12 cellular contexts compared by ENCODE assay signal in the genomic region with DNA sequence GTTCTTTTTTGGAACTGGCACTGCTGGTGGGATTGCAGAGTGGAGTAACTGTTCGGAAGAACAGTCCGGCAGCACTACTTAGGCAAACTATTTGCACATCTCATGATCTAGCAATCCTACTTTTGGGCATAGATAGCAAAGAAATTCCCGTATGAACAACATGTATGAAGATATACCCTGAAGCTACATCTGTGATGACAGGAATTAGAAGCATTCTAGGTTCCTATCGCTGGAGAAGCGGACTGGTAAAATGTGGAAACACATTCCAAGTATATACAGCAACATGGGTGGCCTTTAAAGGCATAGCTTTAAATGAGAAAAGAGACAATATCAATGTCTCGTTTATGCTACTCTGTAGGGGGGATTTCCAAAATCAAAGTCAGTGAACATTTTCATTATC. TPM values are rescaled to one million over a fixed set of nuclear protein-coding genes. Genes with fewer than 3 reads are reported as not detected.
DNase-seq lines count a peak whose midpoint lies in the region; ATAC-seq and TF ChIP-seq lines count a peak whose summit lies in the region.
"Had no signal": no experiment of that assay in that cellular context is flagged by ENCODE, and none has a peak within 500 bp of the region (broad histone marks: within the 10 kb centered on the region; RNA-seq: fewer than 3 reads in every experiment).

No MANE protein-coding gene starts in this region.

- in situ Hi-C loops in IMR-90 (cut with MboI; ENCODE audit: low sequenced_read_pairs): loop anchor here (25.0 kb wide), 1 partner anchor 220 kb away; the partner anchor contains the start of gene LAP3

- H3K9me3 ChIP-seq in BE2C: no peaks in the 10 kb centered on the region
- no peaks in the 10 kb centered on the region for H3K9me3 ChIP-seq in IMR-90 (ENCODE audit: control insufficient read depth, insufficient read depth, low read length)

- peaks cover 39% of the 10 kb centered on the region for H3K36me3 ChIP-seq in BE2C
- peaks cover 19% of the 10 kb centered on the region for H3K36me3 ChIP-seq in IMR-90 (ENCODE audit: control insufficient read depth, insufficient read depth, low read length)

- POLR2A ChIA-PET in IMR-90 (lab: Charles Lee; ENCODE audit: unreplicated experiment): no interaction called here

- H3K4me3 Mint-ChIP-seq in central memory CD8-positive, alpha-beta T cell: peak overlapping the region; percentile 96
- H3K4me3 Mint-ChIP-seq in natural killer cell: peak overlapping the region; percentile 94

- no peak for TF ChIP-seq RAD21 in IMR-90 (IDR thresholded peaks at IDR 0.05; ENCODE audit: low read length)

- no peaks in the 10 kb centered on the region for H3K27me3 Mint-ChIP-seq in central memory CD8-positive, alpha-beta T cell
- no peaks in the 10 kb centered on the region for H3K27me3 Mint-ChIP-seq in natural killer cell (ENCODE audit: low read depth in 2 of 2)

- H3K79me1 ChIP-seq in IMR-90 (ENCODE audit: low read depth in 1 of 2, low read length in 2 of 2): peaks cover 19 to 31% of the 10 kb centered on the region in 2 experiments

- peaks cover 37% of the 10 kb centered on the region for H3K36me3 Mint-ChIP-seq in central memory CD8-positive, alpha-beta T cell (ENCODE audit: insufficient read depth)
- no peaks in the 10 kb centered on the region for H3K36me3 Mint-ChIP-seq in natural killer cell

- H4K5ac ChIP-seq in IMR-90 (ENCODE audit: low read depth, low read length): no peak overlapping the region

- no peaks in the 10 kb centered on the region for H3K27me3 ChIP-seq in BE2C
- no peaks in the 10 kb centered on the region for H3K27me3 ChIP-seq in IMR-90 (ENCODE audit: control insufficient read depth, insufficient read depth, low read length)

- CTCF ChIA-PET in IMR-90 (lab: Yijun Ruan, JAX): no interaction called here

- intact Hi-C loops in IMR-90 (cut with micrococcal nuclease): no loop called here
- intact Hi-C loops in natural killer cell (cut with micrococcal nuclease): no loop called here

- no peak overlapping the region for H2BK15ac ChIP-seq in IMR-90 (ENCODE audit: low read depth, low read length)

- H3K4me1 ChIP-seq in BE2C (peaks cover 6% of the 10 kb centered on the region; the same call in 1 of the 2 replicates), IMR-90 (ENCODE audit: control insufficient read depth, insufficient read depth, low read length) (peaks cover 2% of the 10 kb centered on the region; the same call in 1 of the 2 replicates)

- H3K4ac ChIP-seq in IMR-90 (ENCODE audit: low read depth, low read length): no peak overlapping the region; the same call in 1 of the 2 replicates

- H3K4me3 ChIP-seq in BE2C (ENCODE audit: low read depth, low read length): peak overlapping the region; percentile 80
- H3K4me3 ChIP-seq in IMR-90 (ENCODE audit: insufficient read depth, low read depth, low read length): peak overlapping the region; percentile 34

- DNase-seq in BE2C: no peak
- DNase-seq in IMR-90: peak; percentile 8
- no peak for DNase-seq in central memory CD8-positive, alpha-beta T cell (ENCODE audit: low spot score in 2 of 2)
- no peak for DNase-seq in natural killer cell
- DNase-seq in activated gamma-delta T cell treated with Interleukin-2 at 50 U/mL for 16 hours: no peak
- DNase-seq in SW480 (ENCODE audit: low spot score): no peak
- DNase-seq: activated CD4-positive, alpha-beta T cell treated with anti-CD3 and anti-CD28 coated beads, Interleukin-2, amount 50 U/mL, for 1 hour; NCI-H2171; stimulated activated CD4-positive, alpha-beta T cell treated with anti-CD3 and anti-CD28 coated beads, Interleukin-4, amount 100 ng/mL, for 4 hours had no signal

- peak overlapping the region; percentile 14 for H2BK5ac ChIP-seq in IMR-90 (ENCODE audit: low read depth, low read length, poor library complexity, severe bottlenecking)

- TF ChIP-seq POLR2A in IMR-90 (IDR thresholded peaks at IDR 0.05; ENCODE audit: low read depth, low read length): no peak

- dilution Hi-C loops in IMR-90 (cut with HindIII; ENCODE audit: low sequenced_read_pairs, unreplicated experiment): no loop called here

- no peak overlapping the region for H4K8ac ChIP-seq in IMR-90 (ENCODE audit: low read depth in 2 of 2, low read length in 2 of 2)

- H3K23ac ChIP-seq in IMR-90 (ENCODE audit: low read depth, low read length): peak overlapping the region; percentile 29; the same call in 1 of the 2 replicates

- H2AFZ ChIP-seq in IMR-90 (replicated peaks; ENCODE audit: low read length, poor library complexity): no peak overlapping the region

- H3K9ac ChIP-seq in IMR-90 (ENCODE audit: low read depth, low read length): peak overlapping the region; percentile 46; the same call in 1 of the 2 replicates

- peaks cover 23% of the 10 kb centered on the region; the same call in 1 of the 2 replicates for H4K20me1 ChIP-seq in IMR-90 (ENCODE audit: insufficient read depth, low read length)

- H3K27ac Mint-ChIP-seq in central memory CD8-positive, alpha-beta T cell (ENCODE audit: low read depth): peak overlapping the region; percentile 78
- peak overlapping the region; percentile 99 to 100 for H3K27ac Mint-ChIP-seq in natural killer cell

- no peak overlapping the region for H3K18ac ChIP-seq in IMR-90 (ENCODE audit: low read depth, low read length)

- no peak overlapping the region for H2BK20ac ChIP-seq in IMR-90 (ENCODE audit: low read depth, low read length)

- BruUV-seq in IMR-90 (replicated peaks; lab: Mats Ljungman, UMichigan): no TSS peak

- no peak overlapping the region for H2AK5ac ChIP-seq in IMR-90 (ENCODE audit: low read depth, low read length)

- no peak for ATAC-seq in IMR-90 (ENCODE audit: low read depth)
- no peak for ATAC-seq in central memory CD8-positive, alpha-beta T cell (replicated peaks; ENCODE audit: extremely low read depth, poor library complexity, severe bottlenecking)
- ATAC-seq in natural killer cell: no peak
- no peak for ATAC-seq in GM18511 (IDR thresholded peaks at IDR 0.05; ENCODE audit: unreplicated experiment)
- ATAC-seq in HG03460 (IDR thresholded peaks at IDR 0.05; ENCODE audit: unreplicated experiment): no peak

- no peaks in the 10 kb centered on the region for H3K9me3 Mint-ChIP-seq in central memory CD8-positive, alpha-beta T cell
- no peaks in the 10 kb centered on the region for H3K9me3 Mint-ChIP-seq in natural killer cell

- peak overlapping the region; percentile 28; the same call in 1 of the 2 replicates for H3K27ac ChIP-seq in IMR-90 (ENCODE audit: insufficient read depth, low read length)

- H3K4me1 Mint-ChIP-seq in central memory CD8-positive, alpha-beta T cell: peaks cover 68% of the 10 kb centered on the region
- peaks cover 58 to 65% of the 10 kb centered on the region in 2 donors for H3K4me1 Mint-ChIP-seq in natural killer cell

- H2AK9ac ChIP-seq in IMR-90 (replicated peaks; ENCODE audit: low read depth, low read length, poor library complexity): no peak overlapping the region

- no peak for TF ChIP-seq CTCF in BE2C (IDR thresholded peaks at IDR 0.05; ENCODE audit: low read depth, low read length)
- TF ChIP-seq CTCF in IMR-90 (conservative IDR thresholded peaks at IDR 0.05; ENCODE audit: low read depth, low read length): no peak
- no peak for TF ChIP-seq CTCF in natural killer cell (IDR thresholded peaks at IDR 0.05)

- H3K4me2 ChIP-seq in IMR-90 (ENCODE audit: low read depth, low read length): peak overlapping the region; percentile 79

- H2BK120ac ChIP-seq in IMR-90 (ENCODE audit: low read depth, low read length): no peak overlapping the region

- H3K9me1 ChIP-seq in IMR-90 (ENCODE audit: insufficient read depth, low read length): no peaks in the 10 kb centered on the region

- no peak overlapping the region for H4K91ac ChIP-seq in IMR-90 (ENCODE audit: insufficient read depth, low read depth, low read length)

- no peak overlapping the region for H3K56ac ChIP-seq in IMR-90 (ENCODE audit: extremely low read depth, insufficient read depth, low read length)

- H3K14ac ChIP-seq in IMR-90 (replicated peaks; ENCODE audit: low read depth, low read length): no peak overlapping the region; the same call in 1 of the 2 replicates

- WGBS in IMR-90 (ENCODE audit: extremely low coverage in 2 of 2, insufficient read length in 1 of 2), 2 experiments: no CpG with 5 or more reads among the region's 6 CpGs

TF ChIP-seq in IMR-90, 13 proteins besides CTCF, POLR2A, EP300 and RAD21:
- no peak for TF ChIP-seq CHD1 (IDR thresholded peaks at IDR 0.05; ENCODE audit: low read depth, low read length)

RNA-seq across cellular contexts. Expression of gene DCAF16, which starts 3.1 kb away (rescaled TPM):
- polyA plus RNA-seq in BE2C (2012; ENCODE audit: insufficient read depth, insufficient read length, low read depth): 22.9 TPM
- total RNA-seq in IMR-90 (2012; rRNA removed) (23.6 and 31.5 TPM in 2 replicates), natural killer cell (10 to 100 TPM; 73.9 to 93.8 (median 90.3) TPM)
- 15.0 and 15.1 TPM in 2 replicates for polyA plus RNA-seq in IMR-90 (2012; rRNA removed)
- 8.7 and 13.0 TPM in 2 replicates for polyA plus RNA-seq in IMR-90 (2012; cell fraction: cytosol; rRNA removed)
- polyA plus RNA-seq in IMR-90 (2012; cell fraction: nucleus; rRNA removed; ENCODE audit: low replicate concordance): 12.6 and 33.6 TPM in 2 replicates

RNA-seq across cellular contexts. Expression of gene NCAPG, which starts 3.3 kb away (rescaled TPM):
- polyA plus RNA-seq in BE2C (2012; ENCODE audit: insufficient read depth, insufficient read length, low read depth): 2.8 TPM
- 26.7 and 41.7 TPM in 2 replicates for total RNA-seq in IMR-90 (2012; rRNA removed)
- 9.1 and 10.9 TPM in 2 replicates for polyA plus RNA-seq in IMR-90 (2012; rRNA removed)
- 1.1 and 2.8 TPM in 2 replicates for polyA plus RNA-seq in IMR-90 (2012; cell fraction: cytosol; rRNA removed)
- 0.86 and 6.0 TPM in 2 replicates for polyA plus RNA-seq in IMR-90 (2012; cell fraction: nucleus; rRNA removed; ENCODE audit: low replicate concordance)
- 1 to 10 TPM; 1.3 to 1.8 (median 1.6) TPM for total RNA-seq in natural killer cell

RNA-seq across cellular contexts. Expression of gene FAM184B, which starts 26.0 kb away (rescaled TPM):
- 0.45 TPM for polyA plus RNA-seq in BE2C (2012; ENCODE audit: insufficient read depth, insufficient read length, low read depth)
- total RNA-seq in IMR-90 (2012; rRNA removed) (0.18 and 0.28 TPM in 2 replicates), natural killer cell (under 1 TPM in 1 of 3 donors, not detected in 2; 0.05 TPM)
- polyA plus RNA-seq in IMR-90 (2012; rRNA removed): 0.07 and 0.13 TPM in 2 replicates
- 0.07 and 0.08 TPM in 2 replicates for polyA plus RNA-seq in IMR-90 (2012; cell fraction: cytosol; rRNA removed)
- polyA plus RNA-seq in IMR-90 (2012; cell fraction: nucleus; rRNA removed; ENCODE audit: low replicate concordance): 0.03 and 0.06 TPM in 2 replicates
- total RNA-seq: glomerular endothelial cell had no signal
